In the genomic region with DNA sequence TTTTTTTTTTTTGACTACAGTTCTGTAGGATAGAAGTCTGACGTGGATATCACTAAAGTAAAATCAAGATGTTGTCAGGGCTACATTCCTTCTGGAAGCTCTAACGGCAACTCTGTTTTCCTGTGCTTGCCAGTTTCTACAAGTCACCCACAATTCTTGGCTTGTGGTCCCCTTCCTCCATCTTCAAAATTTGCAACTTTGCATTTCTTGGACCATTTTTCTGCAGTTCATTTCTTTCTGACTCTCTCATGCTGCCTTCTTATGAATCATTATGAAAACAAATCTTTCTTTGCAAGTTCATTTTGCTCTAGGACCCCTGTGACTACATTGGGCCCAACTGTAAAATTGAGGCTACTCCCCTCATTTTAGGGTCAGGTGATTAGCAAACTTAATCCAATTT, we compare ENCODE assay signal across 32 cellular contexts.
"Had no signal": no experiment of that assay in that cellular context is flagged by ENCODE, and none has a peak within 500 bp of the region (broad histone marks: within the 10 kb centered on the region; RNA-seq: fewer than 3 reads in every experiment).

No MANE protein-coding gene starts in this region.

- H3K27me3 ChIP-seq: ascending aorta, cardiac muscle cell had no signal

- H3K4me1 ChIP-seq: ascending aorta had no signal

- H3K9me3 ChIP-seq: ascending aorta had no signal

- DNase-seq: activated B cell treated with CpG ODN at 0.5 μM for 24 hours; activated CD4-positive, alpha-beta memory T cell treated with anti-CD3 and anti-CD28 coated beads for 36 hours; activated CD4-positive, alpha-beta T cell treated with anti-CD3 and anti-CD28 coated beads for 4 hours; activated CD4-positive, alpha-beta T cell treated with anti-CD3 and anti-CD28 coated beads, Interleukin-2, amount 10 ng/mL, durations not matched to agents 24 days and 14 days; activated CD4-positive, alpha-beta T cell treated with anti-CD3 and anti-CD28 coated beads, Interleukin-2, amount 50 U/mL, for 1 hour; activated CD4-positive, alpha-beta T cell treated with anti-CD3 and anti-CD28 coated beads, Interleukin-2, amount 50 U/mL, for 4 hours; activated CD4-positive, CD25-positive, alpha-beta regulatory T cell treated with anti-CD3 and anti-CD28 coated beads, Interleukin-2, amount 50 U/mL, for 72 hours; activated CD8-positive, alpha-beta memory T cell treated with anti-CD3 and anti-CD28 coated beads, Interleukin-2, amount 50 U/mL, for 4 hours; activated CD8-positive, alpha-beta T cell treated with anti-CD3 and anti-CD28 coated beads for 36 hours; activated effector memory CD4-positive, alpha-beta T cell treated with anti-CD3 and anti-CD28 coated beads, Interleukin-2, amount 50 U/mL, for 16 hours; activated gamma-delta T cell treated with Interleukin-2 at 50 U/mL for 16 hours; activated naive CD4-positive, alpha-beta T cell; activated naive CD4-positive, alpha-beta T cell treated with anti-CD3 and anti-CD28 coated beads, Interleukin-2, amount 10 ng/mL, durations not matched to agents 7 days and 5 days; activated naive CD8-positive, alpha-beta T cell treated with anti-CD3 and anti-CD28 coated beads, Interleukin-2, amount 10 ng/mL, durations not matched to agents 7 days and 5 days; activated naive CD8-positive, alpha-beta T cell treated with anti-CD3 and anti-CD28 coated beads, Interleukin-2, amount 50 U/mL, for 24 hours; activated T-cell treated with anti-CD3 and anti-CD28 coated beads for 4 hours; activated T-cell treated with anti-CD3 and anti-CD28 coated beads, Interleukin-2, amount 50 U/mL, for 1 hour; activated T-cell treated with anti-CD3 and anti-CD28 coated beads, Interleukin-2, amount 50 U/mL, for 4 hours; activated T-cell treated with anti-CD3 and anti-CD28 coated beads, Interleukin-2, amount 50 U/mL, for 72 hours; amygdala; anterior cingulate cortex; caudate nucleus; cerebellar nuclear complex; T-helper 1 cell; T-helper 2 cell; T-helper 9 cell had no signal

- H3K36me3 ChIP-seq: ascending aorta, cardiac muscle cell had no signal

- H3K4me3 ChIP-seq: ascending aorta, cardiac muscle cell had no signal

- FAIRE-seq: bronchial epithelial cell, TTC549 had no signal

- H3K27ac ChIP-seq: ascending aorta, cardiac muscle cell, VCaP had no signal

- ATAC-seq: activated CD8-positive, alpha-beta T cell treated with anti-CD3 and anti-CD28 coated beads for 36 hours; activated naive CD8-positive, alpha-beta T cell treated with anti-CD3 and anti-CD28 coated beads, Interleukin-2, amount 50 U/mL, for 24 hours; activated T-cell treated with anti-CD3 and anti-CD28 coated beads, Interleukin-2, amount 50 U/mL, for 4 hours; activated T-cell treated with anti-CD3 and anti-CD28 coated beads, Interleukin-2, amount 50 U/mL, for 72 hours; activated T-helper 17 cell treated with anti-CD3 and anti-CD28 coated beads, Interleukin-2, amount 50 U/mL, for 72 hours had no signal
